In the genomic region with DNA sequence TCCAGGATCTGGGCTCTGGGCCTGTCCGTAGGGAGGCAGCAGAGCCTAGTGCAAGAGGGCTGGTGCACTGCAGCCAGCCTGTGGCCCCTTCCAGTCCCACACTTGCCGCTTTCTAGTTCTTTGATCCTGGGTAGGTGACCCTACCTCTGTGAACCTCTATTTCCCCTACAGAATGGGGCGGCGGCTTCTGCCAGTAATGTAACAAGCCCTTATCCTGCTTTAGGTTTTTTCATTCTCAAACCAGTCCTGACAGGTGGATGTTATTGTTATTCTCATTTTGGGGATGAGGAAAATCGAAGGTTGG, we compare ENCODE assay signal across 8 cellular contexts. TPM values are rescaled to one million over a fixed set of nuclear protein-coding genes. Genes with fewer than 3 reads are reported as not detected.
DNase-seq lines count a peak whose midpoint lies in the region; ATAC-seq and TF ChIP-seq lines count a peak whose summit lies in the region.

No MANE protein-coding gene starts in this region.

- no peaks in the 10 kb centered on the region for H3K4me1 ChIP-seq in iPS-15b (ENCODE audit: control insufficient read depth, insufficient read depth, low read length)

- DNase-seq in CD4-positive, alpha-beta T cell: no peak
- DNase-seq in HFFc6: peak; percentile 30
- no peak for DNase-seq in activated T-helper 1 cell treated with anti-CD3 and anti-CD28 coated beads, Interleukin-12 subunit alpha, Interleukin-12 subunit beta, Interleukin-2, Interleukin-4 antibody, amounts not matched to agents 30 ng/mL and 10 ng/mL and 1 ng/mL, durations not matched to agents 14 hours and 24 hours and 36 hours (ENCODE audit: low spot score)
- DNase-seq in stimulated activated naive B cell treated with anti-CD40 and anti-IgM and Interleukin-4, amounts not matched to agents 10 μg/mL and 1 μg/mL and 100 μg/mL, for 72 hours: no peak
- no peak for DNase-seq in NCI-H2107 treated with DMSO at 0.1 percent for 48 hours (lab: John Stamatoyannopoulos, UW; ENCODE audit: unreplicated experiment)
- no peak for DNase-seq in retina
- no peak for DNase-seq in Kasumi-1 (lab: John Stamatoyannopoulos, UW)

- no peaks in the 10 kb centered on the region for H3K27me3 ChIP-seq in CD4-positive, alpha-beta T cell (ENCODE audit: control insufficient read depth, insufficient read depth, low read length)
- H3K27me3 ChIP-seq in iPS-15b (ENCODE audit: control insufficient read depth, insufficient read depth, low read length): no peaks in the 10 kb centered on the region

- peaks cover 15% of the 10 kb centered on the region for H3K4me1 Mint-ChIP-seq in CD4-positive, alpha-beta T cell (ENCODE audit: low read depth)
- peaks cover 16% of the 10 kb centered on the region for H3K4me1 Mint-ChIP-seq in HFFc6 (ENCODE audit: low read depth)
- peaks cover 9% of the 10 kb centered on the region for H3K4me1 Mint-ChIP-seq in activated T-helper 1 cell treated with anti-CD3 and anti-CD28 coated beads, Interleukin-12 subunit alpha, Interleukin-12 subunit beta, Interleukin-2, Interleukin-4 antibody, amounts not matched to agents 30 ng/mL and 10 ng/mL and 1 ng/mL, durations not matched to agents 14 hours and 24 hours and 36 hours (ENCODE audit: low read depth)
- peaks cover 10 to 27% of the 10 kb centered on the region in 2 donors for H3K4me1 Mint-ChIP-seq in stimulated activated naive B cell treated with anti-CD40 and anti-IgM and Interleukin-4, amounts not matched to agents 10 μg/mL and 1 μg/mL and 100 μg/mL, for 72 hours

- POLR2A ChIA-PET in CD4-positive, alpha-beta T cell (lab: Charles Lee): no interaction called here

- ATAC-seq in CD4-positive, alpha-beta T cell (ENCODE audit: poor library complexity): no peak
- ATAC-seq in stimulated activated naive B cell treated with anti-CD40 and anti-IgM and Interleukin-4, amounts not matched to agents 10 μg/mL and 1 μg/mL and 100 μg/mL, for 72 hours (replicated peaks): no peak

- peaks cover 1% of the 10 kb centered on the region for H3K36me3 Mint-ChIP-seq in CD4-positive, alpha-beta T cell (ENCODE audit: low read depth)
- no peaks in the 10 kb centered on the region for H3K36me3 Mint-ChIP-seq in HFFc6 (ENCODE audit: low read depth)
- H3K36me3 Mint-ChIP-seq in activated T-helper 1 cell treated with anti-CD3 and anti-CD28 coated beads, Interleukin-12 subunit alpha, Interleukin-12 subunit beta, Interleukin-2, Interleukin-4 antibody, amounts not matched to agents 30 ng/mL and 10 ng/mL and 1 ng/mL, durations not matched to agents 14 hours and 24 hours and 36 hours (ENCODE audit: low read depth): no peaks in the 10 kb centered on the region
- H3K36me3 Mint-ChIP-seq in stimulated activated naive B cell treated with anti-CD40 and anti-IgM and Interleukin-4, amounts not matched to agents 10 μg/mL and 1 μg/mL and 100 μg/mL, for 72 hours: peaks cover 5% of the 10 kb centered on the region in 2 donors

- peak overlapping the region; percentile 62 for H3K27ac Mint-ChIP-seq in CD4-positive, alpha-beta T cell
- peak overlapping the region; percentile 60 for H3K27ac Mint-ChIP-seq in HFFc6
- peak overlapping the region; percentile 77 for H3K27ac Mint-ChIP-seq in activated T-helper 1 cell treated with anti-CD3 and anti-CD28 coated beads, Interleukin-12 subunit alpha, Interleukin-12 subunit beta, Interleukin-2, Interleukin-4 antibody, amounts not matched to agents 30 ng/mL and 10 ng/mL and 1 ng/mL, durations not matched to agents 14 hours and 24 hours and 36 hours
- H3K27ac Mint-ChIP-seq in stimulated activated naive B cell treated with anti-CD40 and anti-IgM and Interleukin-4, amounts not matched to agents 10 μg/mL and 1 μg/mL and 100 μg/mL, for 72 hours: peak overlapping the region; percentile 84

- H3K4me3 Mint-ChIP-seq in CD4-positive, alpha-beta T cell: peak overlapping the region; percentile 89
- peak overlapping the region; percentile 90 for H3K4me3 Mint-ChIP-seq in HFFc6
- H3K4me3 Mint-ChIP-seq in activated T-helper 1 cell treated with anti-CD3 and anti-CD28 coated beads, Interleukin-12 subunit alpha, Interleukin-12 subunit beta, Interleukin-2, Interleukin-4 antibody, amounts not matched to agents 30 ng/mL and 10 ng/mL and 1 ng/mL, durations not matched to agents 14 hours and 24 hours and 36 hours: peak overlapping the region; percentile 87
- H3K4me3 Mint-ChIP-seq in stimulated activated naive B cell treated with anti-CD40 and anti-IgM and Interleukin-4, amounts not matched to agents 10 μg/mL and 1 μg/mL and 100 μg/mL, for 72 hours: peak overlapping the region; percentile 86 to 91

- H3K27ac ChIP-seq in CD4-positive, alpha-beta T cell (ENCODE audit: low read depth, low read length): peak overlapping the region; percentile 55

- intact Hi-C loops in CD4-positive, alpha-beta T cell (cut with DNase I, micrococcal nuclease): no loop called here
- intact Hi-C loops in activated T-helper 1 cell treated with anti-CD3 and anti-CD28 coated beads, Interleukin-12 subunit alpha, Interleukin-12 subunit beta, Interleukin-2, Interleukin-4 antibody, amounts not matched to agents 30 ng/mL and 10 ng/mL and 1 ng/mL, durations not matched to agents 14 hours and 24 hours and 36 hours (cut with micrococcal nuclease): no loop called here

- no peak for TF ChIP-seq CTCF in CD4-positive, alpha-beta T cell (IDR thresholded peaks at IDR 0.05)
- no peak for TF ChIP-seq CTCF in HFFc6 (IDR thresholded peaks at IDR 0.05)

- H3K27me3 Mint-ChIP-seq in CD4-positive, alpha-beta T cell: no peaks in the 10 kb centered on the region
- no peaks in the 10 kb centered on the region for H3K27me3 Mint-ChIP-seq in HFFc6 (ENCODE audit: insufficient read depth)
- H3K27me3 Mint-ChIP-seq in activated T-helper 1 cell treated with anti-CD3 and anti-CD28 coated beads, Interleukin-12 subunit alpha, Interleukin-12 subunit beta, Interleukin-2, Interleukin-4 antibody, amounts not matched to agents 30 ng/mL and 10 ng/mL and 1 ng/mL, durations not matched to agents 14 hours and 24 hours and 36 hours (ENCODE audit: insufficient read depth): no peaks in the 10 kb centered on the region
- no peaks in the 10 kb centered on the region for H3K27me3 Mint-ChIP-seq in stimulated activated naive B cell treated with anti-CD40 and anti-IgM and Interleukin-4, amounts not matched to agents 10 μg/mL and 1 μg/mL and 100 μg/mL, for 72 hours

- peak overlapping the region; percentile 87 for H3K4me3 ChIP-seq in iPS-15b (ENCODE audit: low read depth, low read length)

- no peaks in the 10 kb centered on the region for H3K9me3 Mint-ChIP-seq in CD4-positive, alpha-beta T cell
- H3K9me3 Mint-ChIP-seq in HFFc6: no peaks in the 10 kb centered on the region
- H3K9me3 Mint-ChIP-seq in activated T-helper 1 cell treated with anti-CD3 and anti-CD28 coated beads, Interleukin-12 subunit alpha, Interleukin-12 subunit beta, Interleukin-2, Interleukin-4 antibody, amounts not matched to agents 30 ng/mL and 10 ng/mL and 1 ng/mL, durations not matched to agents 14 hours and 24 hours and 36 hours: no peaks in the 10 kb centered on the region
- no peaks in the 10 kb centered on the region for H3K9me3 Mint-ChIP-seq in stimulated activated naive B cell treated with anti-CD40 and anti-IgM and Interleukin-4, amounts not matched to agents 10 μg/mL and 1 μg/mL and 100 μg/mL, for 72 hours

- CTCF ChIA-PET in CD4-positive, alpha-beta T cell (lab: Charles Lee): no interaction called here

- peak overlapping the region; percentile 87 for H3K9ac ChIP-seq in iPS-15b (ENCODE audit: low read depth, low read length)

- H3K36me3 ChIP-seq in iPS-15b (ENCODE audit: control insufficient read depth, insufficient read depth, low read length): peaks cover 15% of the 10 kb centered on the region

- H3K9me3 ChIP-seq in CD4-positive, alpha-beta T cell (ENCODE audit: control insufficient read depth, low read length): no peaks in the 10 kb centered on the region
- H3K9me3 ChIP-seq in iPS-15b (ENCODE audit: control insufficient read depth, insufficient read depth, low read length): no peaks in the 10 kb centered on the region

RNA-seq across cellular contexts. Expression of a gene that starts 0.7 kb away (rescaled TPM):
- total RNA-seq in CD4-positive, alpha-beta T cell: 10 to 100 TPM; 31.8 to 33.8 TPM
- total RNA-seq in HFFc6 (2021; fragmentation: NEBNext Ultra II Directional; extraction: Animal tissue kit (Norgen Biotek cat#: 25700)): 10 to 100 TPM; 15.8 to 19.8 (median 16.7) TPM
- 35.6 and 37.4 TPM in 2 replicates for total RNA-seq in activated T-helper 1 cell treated with anti-CD3 and anti-CD28 coated beads, Interleukin-12 subunit alpha, Interleukin-12 subunit beta, Interleukin-2, Interleukin-4 antibody, amounts not matched to agents 30 ng/mL and 10 ng/mL and 1 ng/mL, durations not matched to agents 14 hours and 24 hours and 36 hours

RNA-seq across cellular contexts. Expression of a gene that starts 9.5 kb away (rescaled TPM):
- 1 to 10 TPM; 8.1 to 8.5 TPM for total RNA-seq in CD4-positive, alpha-beta T cell
- 10 to 100 TPM; 12.8 to 17.8 (median 15.1) TPM for total RNA-seq in HFFc6 (2021; fragmentation: NEBNext Ultra II Directional; extraction: Animal tissue kit (Norgen Biotek cat#: 25700))
- 37.2 and 37.7 TPM in 2 replicates for total RNA-seq in activated T-helper 1 cell treated with anti-CD3 and anti-CD28 coated beads, Interleukin-12 subunit alpha, Interleukin-12 subunit beta, Interleukin-2, Interleukin-4 antibody, amounts not matched to agents 30 ng/mL and 10 ng/mL and 1 ng/mL, durations not matched to agents 14 hours and 24 hours and 36 hours

RNA-seq across cellular contexts. Expression of a gene that starts 12.1 kb away (rescaled TPM):
- under 1 TPM; 0.22 to 0.36 TPM for total RNA-seq in CD4-positive, alpha-beta T cell
- 1 to 10 TPM in 4 of 6 experiments, under 1 TPM in 2; 0.82 to 1.5 (median 1.1) TPM for total RNA-seq in HFFc6 (2021; fragmentation: NEBNext Ultra II Directional; extraction: Animal tissue kit (Norgen Biotek cat#: 25700))
- total RNA-seq in activated T-helper 1 cell treated with anti-CD3 and anti-CD28 coated beads, Interleukin-12 subunit alpha, Interleukin-12 subunit beta, Interleukin-2, Interleukin-4 antibody, amounts not matched to agents 30 ng/mL and 10 ng/mL and 1 ng/mL, durations not matched to agents 14 hours and 24 hours and 36 hours: 1.6 and 2.2 TPM in 2 replicates

RNA-seq across cellular contexts. Expression of a gene that starts 13.5 kb away (rescaled TPM):
- 1 to 10 TPM; 4.2 to 5.0 TPM for total RNA-seq in CD4-positive, alpha-beta T cell
- total RNA-seq in HFFc6 (2021; fragmentation: NEBNext Ultra II Directional; extraction: Animal tissue kit (Norgen Biotek cat#: 25700)): 1 to 10 TPM; 1.1 to 2.6 (median 1.8) TPM
- total RNA-seq in activated T-helper 1 cell treated with anti-CD3 and anti-CD28 coated beads, Interleukin-12 subunit alpha, Interleukin-12 subunit beta, Interleukin-2, Interleukin-4 antibody, amounts not matched to agents 30 ng/mL and 10 ng/mL and 1 ng/mL, durations not matched to agents 14 hours and 24 hours and 36 hours: 24.7 and 25.1 TPM in 2 replicates

RNA-seq across cellular contexts. Expression of a gene that starts 18.9 kb away (rescaled TPM):
- 10 to 100 TPM; 22.9 to 26.4 TPM for total RNA-seq in CD4-positive, alpha-beta T cell
- total RNA-seq in HFFc6 (2021; fragmentation: NEBNext Ultra II Directional; extraction: Animal tissue kit (Norgen Biotek cat#: 25700)): 10 to 100 TPM; 32.7 to 39.4 (median 37.5) TPM
- total RNA-seq in activated T-helper 1 cell treated with anti-CD3 and anti-CD28 coated beads, Interleukin-12 subunit alpha, Interleukin-12 subunit beta, Interleukin-2, Interleukin-4 antibody, amounts not matched to agents 30 ng/mL and 10 ng/mL and 1 ng/mL, durations not matched to agents 14 hours and 24 hours and 36 hours: 57.0 and 61.9 TPM in 2 replicates
